25 cellular contexts compared by ENCODE assay signal in genomic region chr15:100909582-100909981, GRCh38. TPM values are rescaled to one million over a fixed set of nuclear protein-coding genes. Genes with fewer than 3 reads are reported as not detected.
"Had no signal": no experiment of that assay in that cellular context is flagged by ENCODE, and none has a peak within 500 bp of the region (broad histone marks: within the 10 kb centered on the region; RNA-seq: fewer than 3 reads in every experiment).

No MANE protein-coding gene starts in this region.

- ATAC-seq: activated T-cell treated with anti-CD3 and anti-CD28 coated beads, Interleukin-2, amount 50 U/mL, for 4 hours; activated T-helper 17 cell treated with anti-CD3 and anti-CD28 coated beads, Interleukin-2, amount 50 U/mL, for 72 hours; T-helper 17 cell had no signal

- H3K4me1 Mint-ChIP-seq: activated CD4-positive, alpha-beta T cell treated with anti-CD3 and anti-CD28 coated beads, Interleukin-2, amount 10 ng/mL, durations not matched to agents 7 days and 5 days; activated T-helper 17 cell treated with anti-CD3 and anti-CD28 coated beads, Interleukin-2, amount 50 U/mL, for 72 hours; brain; central memory CD8-positive, alpha-beta T cell; T-helper 17 cell had no signal

- DNase-seq: activated CD4-positive, alpha-beta memory T cell treated with anti-CD3 and anti-CD28 coated beads for 36 hours; activated CD4-positive, alpha-beta T cell treated with anti-CD3 and anti-CD28 coated beads, Interleukin-2, amount 10 ng/mL, durations not matched to agents 7 days and 5 days; activated CD4-positive, CD25-positive, alpha-beta regulatory T cell; activated CD8-positive, alpha-beta memory T cell treated with anti-CD3 and anti-CD28 coated beads for 24 hours; activated gamma-delta T cell; activated naive CD4-positive, alpha-beta T cell treated with anti-CD3 and anti-CD28 coated beads for 36 hours; activated T-cell treated with anti-CD3 and anti-CD28 coated beads, Interleukin-2, amount 50 U/mL, for 4 hours; amygdala; KG1; NCI-H1092 treated with DMSO at 0.1 percent for 48 hours; NCI-H1417 treated with DMSO at 0.1 percent for 48 hours; NCI-H1694 treated with DMSO at 0.1 percent for 48 hours; NCI-H2029 treated with DMSO at 0.1 percent for 48 hours; NCI-H345; NCI-H510A; NCI-H526 treated with DMSO at 0.1 percent for 48 hours; OCI-M1; RPMI8226; SHP77; T-helper 17 cell; T-helper 9 cell had no signal

- H3K4me3 Mint-ChIP-seq: activated CD4-positive, alpha-beta memory T cell treated with anti-CD3 and anti-CD28 coated beads for 36 hours; activated CD4-positive, alpha-beta T cell treated with anti-CD3 and anti-CD28 coated beads, Interleukin-2, amount 10 ng/mL, durations not matched to agents 7 days and 5 days; activated naive CD4-positive, alpha-beta T cell treated with anti-CD3 and anti-CD28 coated beads for 36 hours; activated naive CD8-positive, alpha-beta T cell; activated T-cell treated with anti-CD3 and anti-CD28 coated beads, Interleukin-2, amount 50 U/mL, for 4 hours; activated T-helper 17 cell treated with anti-CD3 and anti-CD28 coated beads, Interleukin-2, amount 50 U/mL, for 72 hours; brain; central memory CD8-positive, alpha-beta T cell; T-helper 17 cell had no signal

- H3K27ac Mint-ChIP-seq: activated CD4-positive, alpha-beta memory T cell treated with anti-CD3 and anti-CD28 coated beads for 36 hours; activated CD4-positive, alpha-beta T cell treated with anti-CD3 and anti-CD28 coated beads, Interleukin-2, amount 10 ng/mL, durations not matched to agents 7 days and 5 days; activated naive CD4-positive, alpha-beta T cell treated with anti-CD3 and anti-CD28 coated beads for 36 hours; activated naive CD8-positive, alpha-beta T cell; activated T-helper 17 cell treated with anti-CD3 and anti-CD28 coated beads, Interleukin-2, amount 50 U/mL, for 72 hours; brain; T-helper 17 cell had no signal

- H3K36me3 Mint-ChIP-seq: activated CD4-positive, alpha-beta memory T cell treated with anti-CD3 and anti-CD28 coated beads for 36 hours; brain had no signal

- H3K9me3 Mint-ChIP-seq: activated CD4-positive, alpha-beta memory T cell treated with anti-CD3 and anti-CD28 coated beads for 36 hours; activated CD4-positive, alpha-beta T cell treated with anti-CD3 and anti-CD28 coated beads, Interleukin-2, amount 10 ng/mL, durations not matched to agents 7 days and 5 days; activated naive CD4-positive, alpha-beta T cell treated with anti-CD3 and anti-CD28 coated beads for 36 hours; activated T-cell treated with anti-CD3 and anti-CD28 coated beads, Interleukin-2, amount 50 U/mL, for 4 hours; activated T-helper 17 cell treated with anti-CD3 and anti-CD28 coated beads, Interleukin-2, amount 50 U/mL, for 72 hours had no signal

RNA-seq across cellular contexts. Expression of gene ALDH1A3, which starts 30.0 kb away (rescaled TPM):
- total RNA-seq: activated CD4-positive, alpha-beta memory T cell treated with anti-CD3 and anti-CD28 coated beads for 36 hours; activated CD4-positive, alpha-beta T cell treated with anti-CD3 and anti-CD28 coated beads, Interleukin-2, amount 10 ng/mL, durations not matched to agents 7 days and 5 days; activated naive CD4-positive, alpha-beta T cell treated with anti-CD3 and anti-CD28 coated beads for 36 hours; activated T-helper 17 cell treated with anti-CD3 and anti-CD28 coated beads, Interleukin-2, amount 50 U/mL, for 72 hours; T-helper 17 cell had no signal
